Comparison of ENCODE assay signal across 30 cellular contexts in the genomic region with DNA sequence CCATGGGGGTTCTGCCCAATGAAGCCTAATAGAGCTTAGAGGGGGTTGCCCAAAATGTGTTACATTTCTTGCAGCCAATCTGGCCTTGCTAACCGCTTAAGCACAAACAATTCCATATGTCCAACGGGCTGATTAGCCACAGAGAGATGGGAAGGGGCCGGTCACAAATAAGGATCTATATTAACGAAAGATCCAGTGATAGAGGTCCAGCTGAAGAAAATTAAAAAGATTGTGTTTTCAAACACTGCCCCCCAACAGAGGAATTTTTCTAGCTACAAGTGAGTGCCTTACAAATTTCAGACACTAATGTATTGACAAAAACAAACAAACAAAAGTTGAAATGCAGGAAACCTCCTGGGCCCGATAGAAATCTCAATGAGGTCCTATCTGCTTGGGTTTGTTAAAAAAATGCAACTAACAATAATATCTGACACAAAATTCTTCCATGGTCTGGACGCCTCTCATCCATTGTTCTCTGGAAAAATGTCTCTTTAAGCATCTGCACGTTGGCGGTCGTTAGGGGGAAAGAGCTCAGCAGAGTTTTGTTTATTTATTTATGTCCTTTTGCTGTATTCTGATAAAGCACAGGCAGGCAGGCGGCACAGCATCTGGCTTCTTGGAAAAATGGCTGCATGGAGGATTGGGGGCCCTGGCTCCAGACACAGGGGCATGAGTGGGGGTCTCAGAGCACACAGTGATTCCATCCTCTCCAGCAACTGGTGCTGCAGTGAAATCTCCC.
A peak's percentile ranks its signal among the peaks of the same experiment; 100 is the strongest.
DNase-seq lines count a peak whose midpoint lies in the region; ATAC-seq and TF ChIP-seq lines count a peak whose summit lies in the region.
"Had no signal": no experiment of that assay in that cellular context is flagged by ENCODE, and none has a peak within 500 bp of the region (broad histone marks: within the 10 kb centered on the region; RNA-seq: fewer than 3 reads in every experiment).

No MANE protein-coding gene starts in this region.

- H3K9me3 ChIP-seq in endodermal cell (ENCODE audit: control insufficient read depth, low read length), result no peaks in the 10 kb centered on the region
- H3K9me3 ChIP-seq in muscle layer of colon (ENCODE audit: low read length), result no peaks in the 10 kb centered on the region
- no peaks in the 10 kb centered on the region for H3K9me3 ChIP-seq in Peyer's patch
- H3K9me3 ChIP-seq: spleen had no signal

- no peak for ATAC-seq in GM23338
- ATAC-seq: CD8-positive, alpha-beta T cell; HepG2; left lobe of liver; naive thymus-derived CD4-positive, alpha-beta T cell; Panc1; stimulated activated memory B cell treated with anti-CD40 and anti-IgM and Interleukin-4, amounts not matched to agents 10 μg/mL and 1 μg/mL and 100 μg/mL, for 72 hours had no signal

- H3K9ac ChIP-seq in endodermal cell (ENCODE audit: extremely low read depth, low read length, poor library complexity, severe bottlenecking) (no peak overlapping the region), muscle layer of colon (ENCODE audit: low read length) (no peak overlapping the region)

- H3K4me1 ChIP-seq in endodermal cell (ENCODE audit: control insufficient read depth, insufficient read depth, low read length), result peaks cover 28% of the 10 kb centered on the region
- peaks cover 86% of the 10 kb centered on the region for H3K4me1 ChIP-seq in muscle layer of colon (ENCODE audit: insufficient read depth, low read length)
- H3K4me1 ChIP-seq in Peyer's patch, result peaks cover 0 to 7% (median 0%) of the 10 kb centered on the region in 4 donors
- H3K4me1 ChIP-seq in GM23338 (ENCODE audit: insufficient read depth), result no peaks in the 10 kb centered on the region

- H3K4me1 Mint-ChIP-seq in endodermal cell (peaks cover 66% of the 10 kb centered on the region), GM23338 (peaks cover 7% of the 10 kb centered on the region; the same call in 2 of the 3 replicates)
- H3K4me1 Mint-ChIP-seq: activated naive CD4-positive, alpha-beta T cell treated with anti-CD3 and anti-CD28 coated beads, Interleukin-2, amount 50 U/mL, for 24 hours; immature natural killer cell; stimulated activated memory B cell treated with anti-CD40 and anti-IgM and Interleukin-4, amounts not matched to agents 10 μg/mL and 1 μg/mL and 100 μg/mL, for 72 hours had no signal

- TF ChIP-seq POLR2A in Peyer's patch (IDR thresholded peaks at IDR 0.05), result no peak

- no peaks in the 10 kb centered on the region for H3K9me2 ChIP-seq in GM23338 (ENCODE audit: insufficient read depth)

- no peak overlapping the region for H3K4me3 Mint-ChIP-seq in endodermal cell
- no peak overlapping the region for H3K4me3 Mint-ChIP-seq in GM23338
- H3K4me3 Mint-ChIP-seq: activated CD4-positive, alpha-beta memory T cell treated with anti-CD3 and anti-CD28 coated beads for 36 hours; activated naive CD4-positive, alpha-beta T cell treated with anti-CD3 and anti-CD28 coated beads, Interleukin-2, amount 50 U/mL, for 24 hours; CD8-positive, alpha-beta T cell; immature natural killer cell; naive thymus-derived CD4-positive, alpha-beta T cell; stimulated activated memory B cell treated with anti-CD40 and anti-IgM and Interleukin-4, amounts not matched to agents 10 μg/mL and 1 μg/mL and 100 μg/mL, for 72 hours had no signal

- H3K27ac ChIP-seq in endodermal cell (ENCODE audit: low read depth, low read length) (peak overlapping the region; percentile 84), muscle layer of colon (ENCODE audit: low read depth, low read length) (peak overlapping the region; percentile 69), Peyer's patch (no peak overlapping the region), GM23338 (ENCODE audit: low read depth) (no peak overlapping the region)
- H3K27ac ChIP-seq: coronary artery, spleen had no signal

- H3K36me3 Mint-ChIP-seq in endodermal cell (ENCODE audit: low read depth) (no peaks in the 10 kb centered on the region), GM23338 (ENCODE audit: low read depth) (no peaks in the 10 kb centered on the region)
- H3K36me3 Mint-ChIP-seq: activated CD4-positive, alpha-beta memory T cell treated with anti-CD3 and anti-CD28 coated beads for 36 hours; activated naive CD4-positive, alpha-beta T cell treated with anti-CD3 and anti-CD28 coated beads, Interleukin-2, amount 50 U/mL, for 24 hours; CD8-positive, alpha-beta T cell; immature natural killer cell; stimulated activated memory B cell treated with anti-CD40 and anti-IgM and Interleukin-4, amounts not matched to agents 10 μg/mL and 1 μg/mL and 100 μg/mL, for 72 hours had no signal

- DNase-seq in NCI-H524 (lab: John Stamatoyannopoulos, UW) (peak; percentile 14 to 31), NCI-H524 treated with DMSO at 0.1 percent for 48 hours (lab: John Stamatoyannopoulos, UW) (no peak), endodermal cell (no peak), Peyer's patch (no peak), NCI-H128 (lab: John Stamatoyannopoulos, UW; ENCODE audit: unreplicated experiment) (no peak), GM23338 (ENCODE audit: low spot score) (no peak)
- DNase-seq in activated CD8-positive, alpha-beta memory T cell treated with anti-CD3 and anti-CD28 coated beads, Interleukin-2, amount 50 U/mL, for 48 hours, result no peak
- DNase-seq: activated CD4-positive, alpha-beta memory T cell treated with anti-CD3 and anti-CD28 coated beads for 36 hours; activated CD4-positive, CD25-positive, alpha-beta regulatory T cell treated with anti-CD3 and anti-CD28 coated beads, Interleukin-2, amount 50 U/mL, for 72 hours; activated CD8-positive, alpha-beta memory T cell treated with anti-CD3 and anti-CD28 coated beads, Interleukin-2, amount 50 U/mL, for 4 hours; CD8-positive, alpha-beta T cell; GOT3; hypothalamus; immature natural killer cell; MV-4-11; naive thymus-derived CD4-positive, alpha-beta T cell; NCI-H146; NCI-H2171; NCI-H510A treated with DMSO at 0.1 percent for 48 hours; SIG-M5; spleen; stimulated activated CD4-positive, alpha-beta T cell treated with anti-CD3 and anti-CD28 coated beads, Interleukin-4, amount 100 ng/mL, for 1 hour; substantia nigra had no signal

- H3K9me3 Mint-ChIP-seq in endodermal cell (no peaks in the 10 kb centered on the region), GM23338 (no peaks in the 10 kb centered on the region)
- H3K9me3 Mint-ChIP-seq: activated CD4-positive, alpha-beta memory T cell treated with anti-CD3 and anti-CD28 coated beads for 36 hours; activated naive CD4-positive, alpha-beta T cell treated with anti-CD3 and anti-CD28 coated beads, Interleukin-2, amount 50 U/mL, for 24 hours; CD8-positive, alpha-beta T cell; immature natural killer cell; naive thymus-derived CD4-positive, alpha-beta T cell; stimulated activated memory B cell treated with anti-CD40 and anti-IgM and Interleukin-4, amounts not matched to agents 10 μg/mL and 1 μg/mL and 100 μg/mL, for 72 hours had no signal

- H3K27me3 Mint-ChIP-seq in endodermal cell (ENCODE audit: insufficient read depth) (no peaks in the 10 kb centered on the region), GM23338 (ENCODE audit: insufficient read depth, low read depth, poor library complexity) (peaks cover 5% of the 10 kb centered on the region)
- H3K27me3 Mint-ChIP-seq: activated naive CD4-positive, alpha-beta T cell treated with anti-CD3 and anti-CD28 coated beads, Interleukin-2, amount 50 U/mL, for 24 hours had no signal

- no peak overlapping the region; the same call in 1 of the 2 replicates for H2AFZ ChIP-seq in GM23338

- no peaks in the 10 kb centered on the region for H3K79me2 ChIP-seq in GM23338 (replicated peaks; ENCODE audit: insufficient read depth)

- H3K36me3 ChIP-seq in endodermal cell (ENCODE audit: control insufficient read depth, insufficient read depth, low read length), result no peaks in the 10 kb centered on the region
- no peaks in the 10 kb centered on the region for H3K36me3 ChIP-seq in muscle layer of colon (ENCODE audit: insufficient read depth, low read length)
- H3K36me3 ChIP-seq in Peyer's patch, result no peaks in the 10 kb centered on the region
- H3K36me3 ChIP-seq in GM23338 (ENCODE audit: insufficient read depth), result no peaks in the 10 kb centered on the region
- H3K36me3 ChIP-seq: spleen had no signal

- WGBS in endodermal cell (ENCODE audit: insufficient coverage in 1 of 2, insufficient read length in 1 of 2), 2 experiments, result 84 to 95% methylated on average over 7 to 10 of the region's 10 CpGs

- TF ChIP-seq CTCF in endodermal cell (conservative IDR thresholded peaks at IDR 0.05) (no peak), Peyer's patch (IDR thresholded peaks at IDR 0.05) (no peak), GM23338 (conservative IDR thresholded peaks at IDR 0.05; ENCODE audit: low read depth in 2 of 2) (no peak)

- H3K27ac Mint-ChIP-seq in endodermal cell, result peak overlapping the region; percentile 12
- H3K27ac Mint-ChIP-seq in GM23338, result no peak overlapping the region
- H3K27ac Mint-ChIP-seq: activated CD4-positive, alpha-beta memory T cell treated with anti-CD3 and anti-CD28 coated beads for 36 hours; activated naive CD4-positive, alpha-beta T cell treated with anti-CD3 and anti-CD28 coated beads, Interleukin-2, amount 50 U/mL, for 24 hours; CD8-positive, alpha-beta T cell; naive thymus-derived CD4-positive, alpha-beta T cell; stimulated activated memory B cell treated with anti-CD40 and anti-IgM and Interleukin-4, amounts not matched to agents 10 μg/mL and 1 μg/mL and 100 μg/mL, for 72 hours had no signal

- H3K4me3 ChIP-seq in endodermal cell (ENCODE audit: low read length) (no peak overlapping the region), muscle layer of colon (ENCODE audit: low read depth in 1 of 2, low read length in 2 of 2) (no peak overlapping the region), Peyer's patch (no peak overlapping the region), GM23338 (no peak overlapping the region)
- H3K4me3 ChIP-seq: coronary artery, spleen had no signal

- no peaks in the 10 kb centered on the region for H4K20me1 ChIP-seq in GM23338 (replicated peaks; ENCODE audit: insufficient read depth)

- no peak overlapping the region for H3K4me2 ChIP-seq in GM23338

- no peaks in the 10 kb centered on the region for H3F3A ChIP-seq in GM23338 (replicated peaks; ENCODE audit: low read depth)

- H3K27me3 ChIP-seq in endodermal cell (ENCODE audit: control insufficient read depth, insufficient read depth, low read length, poor library complexity, severe bottlenecking), result no peaks in the 10 kb centered on the region
- no peaks in the 10 kb centered on the region for H3K27me3 ChIP-seq in muscle layer of colon (ENCODE audit: control insufficient read depth in 1 of 2, insufficient read depth in 2 of 2, low read length in 2 of 2)
- no peaks in the 10 kb centered on the region for H3K27me3 ChIP-seq in Peyer's patch
- no peaks in the 10 kb centered on the region for H3K27me3 ChIP-seq in GM23338 (ENCODE audit: insufficient read depth)

TF ChIP-seq in GM23338, 12 proteins besides CTCF, POLR2A, EP300 and RAD21 (continues in another document):
- TF ChIP-seq EZH2phosphoT487 (IDR thresholded peaks at IDR 0.05; ENCODE audit: unreplicated experiment) (no peak), STAT1 (IDR thresholded peaks at IDR 0.05; ENCODE audit: unreplicated experiment) (no peak), NANOG (IDR thresholded peaks at IDR 0.05; ENCODE audit: borderline replicate concordance) (no peak), CREB1 (CRISPR knock-in tag; IDR thresholded peaks at IDR 0.05; ENCODE audit: low read depth) (no peak), ZNF331 (CRISPR knock-in tag; IDR thresholded peaks at IDR 0.05; ENCODE audit: low read depth) (no peak), POLR2AphosphoS5 (IDR thresholded peaks at IDR 0.05; ENCODE audit: low read depth) (no peak), EZH2 (IDR thresholded peaks at IDR 0.05; ENCODE audit: low read depth, unreplicated experiment) (no peak)

Comparison
In these comparisons a context has a peak if more than half of its experiments do, and no peak if none do; other contexts are left out.
1. DNase-seq: peak in NCI-H524 (2 of 2); none in NCI-H524 treated with DMSO at 0.1 percent for 48 hours (single experiment), endodermal cell (single experiment), Peyer's patch (0 of 3), activated CD8-positive, alpha-beta memory T cell treated with anti-CD3 and anti-CD28 coated beads, Interleukin-2, amount 50 U/mL, for 48 hours (single experiment), NCI-H128 (single experiment) and GM23338 (single experiment).
2. H3K27ac ChIP-seq: peak in endodermal cell (single experiment) and muscle layer of colon (single experiment); none in Peyer's patch (0 of 4) and GM23338 (single experiment).